Comparison of ENCODE assay signal across 21 cellular contexts in the genomic region with DNA sequence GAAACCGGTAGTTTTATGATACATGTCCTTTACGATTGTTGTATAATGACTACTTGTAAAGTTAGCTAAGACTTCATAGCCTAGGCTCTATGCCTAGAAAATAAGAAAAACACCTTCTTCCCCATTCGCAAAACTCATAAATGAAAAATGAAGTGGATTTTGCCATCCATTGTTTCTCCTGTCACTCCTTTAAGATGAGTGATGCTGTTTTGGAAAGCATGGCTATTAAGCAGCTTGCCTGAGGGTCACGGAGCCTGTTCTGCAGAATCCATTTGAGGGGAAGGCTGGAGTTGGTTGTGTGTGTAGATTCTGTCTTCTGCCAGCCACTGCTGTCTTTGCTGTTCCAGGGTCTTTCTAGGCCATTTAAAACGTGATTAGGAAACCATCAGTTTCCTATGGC. TPM values are rescaled to one million over a fixed set of nuclear protein-coding genes. Genes with fewer than 3 reads are reported as not detected.
A peak's percentile ranks its signal among the peaks of the same experiment; 100 is the strongest.
DNase-seq lines count a peak whose midpoint lies in the region; ATAC-seq, FAIRE-seq and TF ChIP-seq lines count a peak whose summit lies in the region.
"Had no signal": no experiment of that assay in that cellular context is flagged by ENCODE, and none has a peak within 500 bp of the region (broad histone marks: within the 10 kb centered on the region; RNA-seq: fewer than 3 reads in every experiment).

No MANE protein-coding gene starts in this region.

- H3K9me2 ChIP-seq in PC-9 (ENCODE audit: insufficient read depth) = no peaks in the 10 kb centered on the region

- POLR2A ChIA-PET in HEK293T (lab: Yijun Ruan, JAX) (interaction anchor here (1.0 kb wide), 1 partner anchor 21 kb away, joined by 3 read pairs; no protein-coding TSS in a partner anchor), PC-9 (lab: Charles Lee; ENCODE audit: unreplicated experiment) (no interaction called here)

- H3K4me1 ChIP-seq in BE2C = peaks cover 14% of the 10 kb centered on the region
- no peaks in the 10 kb centered on the region for H3K4me1 ChIP-seq in PC-9 (replicated peaks; ENCODE audit: insufficient read depth)
- H3K4me1 ChIP-seq: BLaER1 treated with 17β-estradiol and CSF1 and Interleukin-3, amounts not matched to agents 10 nM and 100 nM had no signal

- H2AFZ ChIP-seq in PC-9 = 0 out of 2 replicates have a peak overlapping the region, but pooled peaks have one; percentile 58

- H3K27ac Mint-ChIP-seq in activated T-helper 17 cell treated with anti-CD3 and anti-CD28 coated beads, Interleukin-2, amount 50 U/mL, for 72 hours = no peak overlapping the region
- H3K27ac Mint-ChIP-seq: CD8-positive, alpha-beta T cell; IgD-negative memory B cell had no signal

- H3K4me2 ChIP-seq in PC-9 = no peak overlapping the region
- H3K4me2 ChIP-seq: BLaER1 treated with 17β-estradiol and CSF1 and Interleukin-3, amounts not matched to agents 10 nM and 100 nM had no signal

- no peak for FAIRE-seq in GM12892 (lab: Jason Lieb, UNC)
- FAIRE-seq: GM12878, GM19239, H54, HepG2 had no signal

- no peaks in the 10 kb centered on the region for H3K27me3 Mint-ChIP-seq in activated T-helper 17 cell treated with anti-CD3 and anti-CD28 coated beads, Interleukin-2, amount 50 U/mL, for 72 hours
- H3K27me3 Mint-ChIP-seq: IgD-negative memory B cell had no signal

- H3K9me3 ChIP-seq in BE2C = no peaks in the 10 kb centered on the region
- no peaks in the 10 kb centered on the region for H3K9me3 ChIP-seq in PC-9 (ENCODE audit: insufficient read depth, low read depth)
- H3K9me3 ChIP-seq: BLaER1 treated with 17β-estradiol and CSF1 and Interleukin-3, amounts not matched to agents 10 nM and 100 nM had no signal

- CTCF ChIA-PET in HEK293T (lab: Yijun Ruan, JAX) = no interaction called here
- CTCF ChIA-PET in PC-9 (lab: Charles Lee) = no interaction called here

- H3K36me3 ChIP-seq in BE2C (no peaks in the 10 kb centered on the region), PC-9 (ENCODE audit: low read depth) (no peaks in the 10 kb centered on the region)
- H3K36me3 ChIP-seq: BLaER1 treated with 17β-estradiol and CSF1 and Interleukin-3, amounts not matched to agents 10 nM and 100 nM had no signal

- BruUV-seq in PC-9 (replicated peaks; lab: Mats Ljungman, UMichigan) = no TSS peak

- H3K4me3 ChIP-seq in BE2C (ENCODE audit: low read depth, low read length) = no peak overlapping the region
- H3K4me3 ChIP-seq in PC-9 = no peak overlapping the region
- H3K4me3 ChIP-seq: BLaER1 treated with 17β-estradiol and CSF1 and Interleukin-3, amounts not matched to agents 10 nM and 100 nM; GM12878 had no signal

- intact Hi-C loops in PC-9 (cut with micrococcal nuclease; ENCODE audit: unreplicated experiment) = no loop called here

- no peak for TF ChIP-seq POLR2A in GM12892 (IDR thresholded peaks at IDR 0.05; ENCODE audit: low read depth, low read length)

- ATAC-seq in esophagus mucosa (peak; percentile 63), GM21528 (IDR thresholded peaks at IDR 0.05; ENCODE audit: low FRiP score, unreplicated experiment) (no peak), GM21367 (IDR thresholded peaks at IDR 0.05; ENCODE audit: unreplicated experiment) (no peak)
- ATAC-seq in activated T-helper 17 cell treated with anti-CD3 and anti-CD28 coated beads, Interleukin-2, amount 50 U/mL, for 72 hours (replicated peaks) = no peak
- ATAC-seq: CD8-positive, alpha-beta T cell; HepG2 had no signal

- peak; percentile 22 for DNase-seq in BE2C
- DNase-seq in HEK293T (ENCODE audit: extremely low spot score) = no peak
- no peak for DNase-seq in PC-9
- no peak for DNase-seq in GM12892 (ENCODE audit: insufficient read length)
- DNase-seq: 8988T; Calu3; CD8-positive, alpha-beta T cell; DMS79 treated with DMSO at 0.1 percent for 48 hours; GF-D8; HCEC 1CT; KG1 had no signal

- H3K9me3 Mint-ChIP-seq in activated T-helper 17 cell treated with anti-CD3 and anti-CD28 coated beads, Interleukin-2, amount 50 U/mL, for 72 hours = peaks cover 26% of the 10 kb centered on the region

- no peaks in the 10 kb centered on the region for H4K20me1 ChIP-seq in PC-9 (ENCODE audit: insufficient read depth)
- H4K20me1 ChIP-seq: BLaER1 treated with 17β-estradiol and CSF1 and Interleukin-3, amounts not matched to agents 10 nM and 100 nM had no signal

- H3K79me2 ChIP-seq in PC-9 (ENCODE audit: low read depth) = no peaks in the 10 kb centered on the region

- no peak overlapping the region for H3K4me3 Mint-ChIP-seq in activated T-helper 17 cell treated with anti-CD3 and anti-CD28 coated beads, Interleukin-2, amount 50 U/mL, for 72 hours
- H3K4me3 Mint-ChIP-seq: CD8-positive, alpha-beta T cell; IgD-negative memory B cell had no signal

- no peaks in the 10 kb centered on the region for H3K4me1 Mint-ChIP-seq in activated T-helper 17 cell treated with anti-CD3 and anti-CD28 coated beads, Interleukin-2, amount 50 U/mL, for 72 hours
- H3K4me1 Mint-ChIP-seq: IgD-negative memory B cell had no signal

- no peaks in the 10 kb centered on the region for H3F3A ChIP-seq in PC-9 (ENCODE audit: insufficient read depth, low read depth)

- H3K27me3 ChIP-seq in BE2C (no peaks in the 10 kb centered on the region), PC-9 (ENCODE audit: insufficient read depth, low read depth) (no peaks in the 10 kb centered on the region)
- H3K27me3 ChIP-seq: BLaER1 treated with 17β-estradiol and CSF1 and Interleukin-3, amounts not matched to agents 10 nM and 100 nM had no signal

- no peaks in the 10 kb centered on the region for H3K36me3 Mint-ChIP-seq in activated T-helper 17 cell treated with anti-CD3 and anti-CD28 coated beads, Interleukin-2, amount 50 U/mL, for 72 hours (ENCODE audit: low read depth)
- H3K36me3 Mint-ChIP-seq: CD8-positive, alpha-beta T cell; IgD-negative memory B cell had no signal

- no peak for TF ChIP-seq CTCF in BE2C (IDR thresholded peaks at IDR 0.05; ENCODE audit: low read depth, low read length)
- no peak for TF ChIP-seq CTCF in PC-9 (conservative IDR thresholded peaks at IDR 0.05)

- no peak overlapping the region for H3K27ac ChIP-seq in PC-9
- H3K27ac ChIP-seq: BLaER1 treated with 17β-estradiol and CSF1 and Interleukin-3, amounts not matched to agents 10 nM and 100 nM had no signal

TF ChIP-seq in HEK293T, 16 proteins besides CTCF, POLR2A, EP300 and RAD21:
- no peak for TF ChIP-seq ELF4 (IDR thresholded peaks at IDR 0.05)
- TF ChIP-seq, protein P1, sequence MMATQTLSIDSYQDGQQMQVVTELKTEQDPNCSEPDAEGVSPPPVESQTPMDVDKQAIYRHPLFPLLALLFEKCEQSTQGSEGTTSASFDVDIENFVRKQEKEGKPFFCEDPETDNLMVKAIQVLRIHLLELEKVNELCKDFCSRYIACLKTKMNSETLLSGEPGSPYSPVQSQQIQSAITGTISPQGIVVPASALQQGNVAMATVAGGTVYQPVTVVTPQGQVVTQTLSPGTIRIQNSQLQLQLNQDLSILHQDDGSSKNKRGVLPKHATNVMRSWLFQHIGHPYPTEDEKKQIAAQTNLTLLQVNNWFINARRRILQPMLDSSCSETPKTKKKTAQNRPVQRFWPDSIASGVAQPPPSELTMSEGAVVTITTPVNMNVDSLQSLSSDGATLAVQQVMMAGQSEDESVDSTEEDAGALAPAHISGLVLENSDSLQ (IDR thresholded peaks at IDR 0.05) = peak; percentile 61
- TF ChIP-seq FOXM1 (IDR thresholded peaks at IDR 0.05; ENCODE audit: borderline replicate concordance) = no peak
- TF ChIP-seq SUZ12 (IDR thresholded peaks at IDR 0.05) = no peak

RNA-seq across cellular contexts. Expression of gene ROBO2, which starts 31.5 kb away (rescaled TPM):
- 53.8 TPM for polyA plus RNA-seq in BE2C (2012; ENCODE audit: insufficient read depth, insufficient read length, low read depth)
- total RNA-seq in PC-9 (2021) = 0.23 and 0.39 TPM in 2 replicates
- 7.1 TPM for total RNA-seq in esophagus mucosa
- total RNA-seq in activated T-helper 17 cell treated with anti-CD3 and anti-CD28 coated beads, Interleukin-2, amount 50 U/mL, for 72 hours = not detected
- polyA plus RNA-seq in GM12892 (2012; ENCODE audit: missing spikeins) = not detected
- total RNA-seq: Calu3; CD8-positive, alpha-beta T cell; HepG2 had no signal
- polyA plus RNA-seq: HepG2, IgD-negative memory B cell had no signal
